ENCODE assay signal across 1 cellular context in the genomic region with DNA sequence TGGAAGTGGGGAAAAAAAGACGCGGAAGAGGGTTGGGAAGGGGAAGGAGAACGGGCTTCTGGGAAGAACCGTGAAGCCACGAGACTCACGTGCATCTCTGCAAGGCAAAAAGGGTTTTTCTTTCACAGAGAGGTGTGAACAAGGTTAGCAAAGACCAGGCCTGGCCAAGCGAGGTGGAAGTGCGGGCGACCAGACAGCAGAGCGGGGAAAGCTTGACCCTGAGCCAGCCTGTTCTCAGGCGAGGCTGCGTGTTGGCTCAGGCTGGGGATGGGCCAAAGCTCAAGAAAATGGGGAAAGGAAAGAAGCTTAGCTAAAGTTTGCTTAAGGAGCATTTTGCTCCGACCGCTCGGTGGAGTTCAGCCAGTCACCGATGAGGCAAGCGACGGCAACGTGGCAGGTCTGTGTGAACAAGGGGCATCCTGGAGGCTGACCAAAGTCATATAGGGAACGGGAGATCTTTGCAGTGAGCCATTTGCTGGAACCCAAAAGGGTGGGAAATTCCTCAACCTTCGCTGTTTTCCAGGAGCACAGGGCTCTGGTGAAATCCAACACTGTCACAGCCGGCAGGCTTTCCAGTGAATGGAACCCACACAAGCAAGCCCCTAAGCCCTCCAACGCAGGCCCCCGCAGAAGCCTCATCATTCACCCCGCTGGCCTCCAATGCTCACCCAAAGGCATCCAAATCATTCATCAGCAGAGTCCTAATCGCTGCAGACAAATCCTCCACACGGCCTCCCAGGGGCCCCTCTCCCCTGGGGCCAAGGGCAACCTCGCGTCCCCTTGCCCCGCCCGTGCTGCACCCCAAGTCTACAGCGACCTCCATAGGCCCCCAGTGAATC.
TF ChIP-seq lines count a peak whose summit lies in the region.

No MANE protein-coding gene starts in this region.

TF ChIP-seq in HEK293, 187 proteins besides CTCF, POLR2A, EP300 and RAD21 (continued from another document and continues in another):
- TF ChIP-seq IKZF3 (tag by site-specific recombination; IDR thresholded peaks at IDR 0.05), result peak; percentile 42; the same call in 1 of the 2 replicates
- peak; percentile 70 for TF ChIP-seq ZBTB17 (tag by site-specific recombination; IDR thresholded peaks at IDR 0.05)
- TF ChIP-seq KLF8 (tag by site-specific recombination; IDR thresholded peaks at IDR 0.05), result no peak
- no peak for TF ChIP-seq ZNF776 (tag by site-specific recombination; IDR thresholded peaks at IDR 0.05; ENCODE audit: borderline replicate concordance)
- TF ChIP-seq ZNF211 (tag by site-specific recombination; IDR thresholded peaks at IDR 0.05; ENCODE audit: low read depth), result no peak
- TF ChIP-seq TCF7L2 (IDR thresholded peaks at IDR 0.05; ENCODE audit: borderline replicate concordance, low read depth, low read length), result no peak
- TF ChIP-seq ZBTB48 (tag by site-specific recombination; IDR thresholded peaks at IDR 0.05), result peak; percentile 23; the same call in 1 of the 2 replicates
- no peak for TF ChIP-seq ZNF341 (tag by site-specific recombination; IDR thresholded peaks at IDR 0.05; ENCODE audit: low read depth)
- no peak for TF ChIP-seq ZNF23 (tag by site-specific recombination; IDR thresholded peaks at IDR 0.05; ENCODE audit: borderline replicate concordance)
- TF ChIP-seq KLF1 (tag by site-specific recombination; IDR thresholded peaks at IDR 0.05), result no peak
- TF ChIP-seq, protein P1, sequence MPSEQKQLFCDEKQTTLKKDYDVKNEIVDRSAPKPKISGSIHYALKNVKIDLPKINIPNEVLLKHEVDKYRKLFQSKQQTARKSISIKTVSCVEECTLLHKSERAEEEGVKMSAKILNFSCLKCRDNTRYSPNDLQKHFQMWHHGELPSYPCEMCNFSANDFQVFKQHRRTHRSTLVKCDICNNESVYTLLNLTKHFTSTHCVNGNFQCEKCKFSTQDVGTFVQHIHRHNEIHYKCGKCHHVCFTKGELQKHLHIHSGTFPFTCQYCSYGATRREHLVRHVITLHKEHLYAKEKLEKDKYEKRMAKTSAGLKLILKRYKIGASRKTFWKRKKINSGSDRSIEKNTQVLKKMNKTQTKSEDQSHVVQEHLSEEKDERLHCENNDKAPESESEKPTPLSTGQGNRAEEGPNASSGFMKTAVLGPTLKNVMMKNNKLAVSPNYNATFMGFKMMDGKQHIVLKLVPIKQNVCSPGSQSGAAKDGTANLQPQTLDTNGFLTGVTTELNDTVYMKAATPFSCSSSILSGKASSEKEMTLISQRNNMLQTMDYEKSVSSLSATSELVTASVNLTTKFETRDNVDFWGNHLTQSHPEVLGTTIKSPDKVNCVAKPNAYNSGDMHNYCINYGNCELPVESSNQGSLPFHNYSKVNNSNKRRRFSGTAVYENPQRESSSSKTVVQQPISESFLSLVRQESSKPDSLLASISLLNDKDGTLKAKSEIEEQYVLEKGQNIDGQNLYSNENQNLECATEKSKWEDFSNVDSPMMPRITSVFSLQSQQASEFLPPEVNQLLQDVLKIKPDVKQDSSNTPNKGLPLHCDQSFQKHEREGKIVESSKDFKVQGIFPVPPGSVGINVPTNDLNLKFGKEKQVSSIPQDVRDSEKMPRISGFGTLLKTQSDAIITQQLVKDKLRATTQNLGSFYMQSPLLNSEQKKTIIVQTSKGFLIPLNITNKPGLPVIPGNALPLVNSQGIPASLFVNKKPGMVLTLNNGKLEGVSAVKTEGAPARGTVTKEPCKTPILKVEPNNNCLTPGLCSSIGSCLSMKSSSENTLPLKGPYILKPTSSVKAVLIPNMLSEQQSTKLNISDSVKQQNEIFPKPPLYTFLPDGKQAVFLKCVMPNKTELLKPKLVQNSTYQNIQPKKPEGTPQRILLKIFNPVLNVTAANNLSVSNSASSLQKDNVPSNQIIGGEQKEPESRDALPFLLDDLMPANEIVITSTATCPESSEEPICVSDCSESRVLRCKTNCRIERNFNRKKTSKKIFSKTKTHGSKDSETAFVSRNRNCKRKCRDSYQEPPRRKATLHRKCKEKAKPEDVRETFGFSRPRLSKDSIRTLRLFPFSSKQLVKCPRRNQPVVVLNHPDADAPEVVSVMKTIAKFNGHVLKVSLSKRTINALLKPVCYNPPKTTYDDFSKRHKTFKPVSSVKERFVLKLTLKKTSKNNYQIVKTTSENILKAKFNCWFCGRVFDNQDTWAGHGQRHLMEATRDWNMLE (tag by site-specific recombination; conservative IDR thresholded peaks at IDR 0.05; ENCODE audit: low read depth), result no peak
- no peak for TF ChIP-seq ZNF324 (tag by site-specific recombination; IDR thresholded peaks at IDR 0.05)
- no peak for TF ChIP-seq ZNF704 (tag by site-specific recombination; IDR thresholded peaks at IDR 0.05)
- no peak for TF ChIP-seq SCRT2 (tag by site-specific recombination; IDR thresholded peaks at IDR 0.05)
- TF ChIP-seq PRDM1 (tag by site-specific recombination; IDR thresholded peaks at IDR 0.05), result no peak
- no peak for TF ChIP-seq SETDB1 (IDR thresholded peaks at IDR 0.05; ENCODE audit: insufficient read length, low read length)
- TF ChIP-seq ZNF138 (tag by site-specific recombination; IDR thresholded peaks at IDR 0.05; ENCODE audit: borderline replicate concordance), result no peak
- TF ChIP-seq ZNF701 (tag by site-specific recombination; IDR thresholded peaks at IDR 0.05), result no peak
- TF ChIP-seq, protein P2, sequence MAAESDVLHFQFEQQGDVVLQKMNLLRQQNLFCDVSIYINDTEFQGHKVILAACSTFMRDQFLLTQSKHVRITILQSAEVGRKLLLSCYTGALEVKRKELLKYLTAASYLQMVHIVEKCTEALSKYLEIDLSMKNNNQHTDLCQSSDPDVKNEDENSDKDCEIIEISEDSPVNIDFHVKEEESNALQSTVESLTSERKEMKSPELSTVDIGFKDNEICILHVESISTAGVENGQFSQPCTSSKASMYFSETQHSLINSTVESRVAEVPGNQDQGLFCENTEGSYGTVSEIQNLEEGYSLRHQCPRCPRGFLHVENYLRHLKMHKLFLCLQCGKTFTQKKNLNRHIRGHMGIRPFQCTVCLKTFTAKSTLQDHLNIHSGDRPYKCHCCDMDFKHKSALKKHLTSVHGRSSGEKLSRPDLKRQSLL (tag by site-specific recombination; IDR thresholded peaks at IDR 0.05), result no peak
- peak; percentile 16; the same call in 1 of the 2 replicates for TF ChIP-seq ZBTB21 (tag by site-specific recombination; IDR thresholded peaks at IDR 0.05)
- TF ChIP-seq ZNF624 (tag by site-specific recombination; IDR thresholded peaks at IDR 0.05), result no peak
- peak; percentile 45; the same call in 1 of the 2 replicates for TF ChIP-seq ZBTB8A (tag by site-specific recombination; IDR thresholded peaks at IDR 0.05)
- no peak for TF ChIP-seq FEZF1 (tag by site-specific recombination; IDR thresholded peaks at IDR 0.05)
- no peak for TF ChIP-seq ZFP69B (tag by site-specific recombination; IDR thresholded peaks at IDR 0.05)
- no peak for TF ChIP-seq BCL11A (tag by site-specific recombination; IDR thresholded peaks at IDR 0.05; ENCODE audit: low read depth)
- TF ChIP-seq ZNF121 (tag by site-specific recombination; IDR thresholded peaks at IDR 0.05), result no peak
- no peak for TF ChIP-seq ZIC2 (tag by site-specific recombination; IDR thresholded peaks at IDR 0.05)
- no peak for TF ChIP-seq ZNF112 (tag by site-specific recombination; IDR thresholded peaks at IDR 0.05)
- TF ChIP-seq HOXA7 (CRISPR knock-in tag; IDR thresholded peaks at IDR 0.05; ENCODE audit: borderline replicate concordance), result no peak
- no peak for TF ChIP-seq PRDM4 (tag by site-specific recombination; IDR thresholded peaks at IDR 0.05)
- no peak for TF ChIP-seq ZNF174 (tag by site-specific recombination; IDR thresholded peaks at IDR 0.05)
- no peak for TF ChIP-seq ZNF169 (tag by site-specific recombination; IDR thresholded peaks at IDR 0.05)
- TF ChIP-seq, protein P3, sequence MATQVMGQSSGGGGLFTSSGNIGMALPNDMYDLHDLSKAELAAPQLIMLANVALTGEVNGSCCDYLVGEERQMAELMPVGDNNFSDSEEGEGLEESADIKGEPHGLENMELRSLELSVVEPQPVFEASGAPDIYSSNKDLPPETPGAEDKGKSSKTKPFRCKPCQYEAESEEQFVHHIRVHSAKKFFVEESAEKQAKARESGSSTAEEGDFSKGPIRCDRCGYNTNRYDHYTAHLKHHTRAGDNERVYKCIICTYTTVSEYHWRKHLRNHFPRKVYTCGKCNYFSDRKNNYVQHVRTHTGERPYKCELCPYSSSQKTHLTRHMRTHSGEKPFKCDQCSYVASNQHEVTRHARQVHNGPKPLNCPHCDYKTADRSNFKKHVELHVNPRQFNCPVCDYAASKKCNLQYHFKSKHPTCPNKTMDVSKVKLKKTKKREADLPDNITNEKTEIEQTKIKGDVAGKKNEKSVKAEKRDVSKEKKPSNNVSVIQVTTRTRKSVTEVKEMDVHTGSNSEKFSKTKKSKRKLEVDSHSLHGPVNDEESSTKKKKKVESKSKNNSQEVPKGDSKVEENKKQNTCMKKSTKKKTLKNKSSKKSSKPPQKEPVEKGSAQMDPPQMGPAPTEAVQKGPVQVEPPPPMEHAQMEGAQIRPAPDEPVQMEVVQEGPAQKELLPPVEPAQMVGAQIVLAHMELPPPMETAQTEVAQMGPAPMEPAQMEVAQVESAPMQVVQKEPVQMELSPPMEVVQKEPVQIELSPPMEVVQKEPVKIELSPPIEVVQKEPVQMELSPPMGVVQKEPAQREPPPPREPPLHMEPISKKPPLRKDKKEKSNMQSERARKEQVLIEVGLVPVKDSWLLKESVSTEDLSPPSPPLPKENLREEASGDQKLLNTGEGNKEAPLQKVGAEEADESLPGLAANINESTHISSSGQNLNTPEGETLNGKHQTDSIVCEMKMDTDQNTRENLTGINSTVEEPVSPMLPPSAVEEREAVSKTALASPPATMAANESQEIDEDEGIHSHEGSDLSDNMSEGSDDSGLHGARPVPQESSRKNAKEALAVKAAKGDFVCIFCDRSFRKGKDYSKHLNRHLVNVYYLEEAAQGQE (tag by site-specific recombination; IDR thresholded peaks at IDR 0.05), result no peak
- TF ChIP-seq ZNF654 (tag by site-specific recombination; IDR thresholded peaks at IDR 0.05; ENCODE audit: low read depth), result no peak
- TF ChIP-seq ZBTB20 (tag by site-specific recombination; IDR thresholded peaks at IDR 0.05), result no peak
- no peak for TF ChIP-seq ZNF114 (tag by site-specific recombination; IDR thresholded peaks at IDR 0.05)
- TF ChIP-seq ZBTB11 (tag by site-specific recombination; conservative IDR thresholded peaks at IDR 0.05; ENCODE audit: low read depth), result no peak
- no peak for TF ChIP-seq ZNF221 (tag by site-specific recombination; IDR thresholded peaks at IDR 0.05; ENCODE audit: borderline replicate concordance)
- peak; percentile 68 for TF ChIP-seq GLIS1 (tag by site-specific recombination; IDR thresholded peaks at IDR 0.05)
- TF ChIP-seq ZNF394 (tag by site-specific recombination; IDR thresholded peaks at IDR 0.05; ENCODE audit: borderline replicate concordance), result no peak
- TF ChIP-seq ZNF670 (tag by site-specific recombination; IDR thresholded peaks at IDR 0.05; ENCODE audit: low read depth), result no peak
